ENCODE assay signal across 2 cellular contexts in the genomic region with DNA sequence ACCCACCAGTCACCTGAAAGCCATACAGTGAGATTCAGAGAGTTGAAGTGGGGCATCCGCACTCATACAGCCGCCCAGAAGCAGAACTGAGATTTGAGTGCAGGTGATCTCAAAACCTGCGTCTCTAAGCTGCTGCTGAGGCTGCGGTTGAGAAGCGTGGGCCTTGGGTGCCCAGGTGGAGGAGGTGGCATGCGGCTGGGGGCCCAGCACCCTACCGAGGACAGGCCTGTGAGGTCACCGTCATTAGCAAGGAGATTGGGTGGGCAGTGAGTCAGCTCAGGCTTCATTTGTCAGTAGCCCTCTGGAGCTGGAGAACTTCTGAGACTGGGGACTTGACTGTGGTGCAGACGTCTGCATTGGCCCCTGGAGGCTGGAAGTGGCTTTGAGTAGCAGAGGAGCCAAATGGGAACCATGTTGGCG.
TF ChIP-seq lines count a peak whose summit lies in the region.

No MANE protein-coding gene starts in this region.

TF ChIP-seq in HepG2, 621 proteins besides CTCF, POLR2A, EP300 and RAD21:
- TF ChIP-seq ZNF615 (CRISPR knock-in tag; IDR thresholded peaks at IDR 0.05; ENCODE audit: borderline replicate concordance) (no peak), RBM22 (optimal IDR thresholded peaks at IDR 0.05; ENCODE audit: low read length) (peak; percentile 23)
- TF ChIP-seq, protein P1, sequence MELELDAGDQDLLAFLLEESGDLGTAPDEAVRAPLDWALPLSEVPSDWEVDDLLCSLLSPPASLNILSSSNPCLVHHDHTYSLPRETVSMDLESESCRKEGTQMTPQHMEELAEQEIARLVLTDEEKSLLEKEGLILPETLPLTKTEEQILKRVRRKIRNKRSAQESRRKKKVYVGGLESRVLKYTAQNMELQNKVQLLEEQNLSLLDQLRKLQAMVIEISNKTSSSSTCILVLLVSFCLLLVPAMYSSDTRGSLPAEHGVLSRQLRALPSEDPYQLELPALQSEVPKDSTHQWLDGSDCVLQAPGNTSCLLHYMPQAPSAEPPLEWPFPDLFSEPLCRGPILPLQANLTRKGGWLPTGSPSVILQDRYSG (CRISPR knock-in tag; IDR thresholded peaks at IDR 0.05), result no peak

TF ChIP-seq in IMR-90, 13 proteins besides CTCF, POLR2A, EP300 and RAD21:
- TF ChIP-seq SMC3 (IDR thresholded peaks at IDR 0.05; ENCODE audit: low read depth, low read length) (no peak), CEBPB (IDR thresholded peaks at IDR 0.05; ENCODE audit: low read depth, low read length) (no peak), NFE2L2 (IDR thresholded peaks at IDR 0.05; ENCODE audit: low read depth, low read length) (no peak), CHD1 (IDR thresholded peaks at IDR 0.05; ENCODE audit: low read depth, low read length) (no peak), RCOR1 (IDR thresholded peaks at IDR 0.05; ENCODE audit: insufficient replicate concordance, low read length) (no peak), MAZ (IDR thresholded peaks at IDR 0.05; ENCODE audit: borderline replicate concordance, low read depth, low read length) (no peak), FOS (IDR thresholded peaks at IDR 0.05; ENCODE audit: low read depth, low read length) (no peak), MAFK (IDR thresholded peaks at IDR 0.05; ENCODE audit: low read depth, low read length) (no peak), RFX5 (IDR thresholded peaks at IDR 0.05; ENCODE audit: low read depth, low read length) (no peak), BHLHE40 (IDR thresholded peaks at IDR 0.05; ENCODE audit: low read depth, low read length) (no peak), MXI1 (IDR thresholded peaks at IDR 0.05; ENCODE audit: borderline replicate concordance, low read depth, low read length) (no peak)
- TF ChIP-seq, protein P2, sequence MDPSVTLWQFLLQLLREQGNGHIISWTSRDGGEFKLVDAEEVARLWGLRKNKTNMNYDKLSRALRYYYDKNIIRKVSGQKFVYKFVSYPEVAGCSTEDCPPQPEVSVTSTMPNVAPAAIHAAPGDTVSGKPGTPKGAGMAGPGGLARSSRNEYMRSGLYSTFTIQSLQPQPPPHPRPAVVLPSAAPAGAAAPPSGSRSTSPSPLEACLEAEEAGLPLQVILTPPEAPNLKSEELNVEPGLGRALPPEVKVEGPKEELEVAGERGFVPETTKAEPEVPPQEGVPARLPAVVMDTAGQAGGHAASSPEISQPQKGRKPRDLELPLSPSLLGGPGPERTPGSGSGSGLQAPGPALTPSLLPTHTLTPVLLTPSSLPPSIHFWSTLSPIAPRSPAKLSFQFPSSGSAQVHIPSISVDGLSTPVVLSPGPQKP (IDR thresholded peaks at IDR 0.05; ENCODE audit: borderline replicate concordance, low read depth, low read length), result no peak
